In genomic region chr6:166556336-166556735, GRCh38 we compare ENCODE assay signal across 8 cellular contexts. TPM values are rescaled to one million over a fixed set of nuclear protein-coding genes. Genes with fewer than 3 reads are reported as not detected.
A peak's percentile ranks its signal among the peaks of the same experiment; 100 is the strongest.
DNase-seq lines count a peak whose midpoint lies in the region; ATAC-seq and TF ChIP-seq lines count a peak whose summit lies in the region.

No MANE protein-coding gene starts in this region.

- TF ChIP-seq CTCF in esophagus muscularis mucosa (IDR thresholded peaks at IDR 0.05) (no peak), psoas muscle (IDR thresholded peaks at IDR 0.05) (no peak), vagina (IDR thresholded peaks at IDR 0.05) (no peak), hepatocyte (IDR thresholded peaks at IDR 0.05; ENCODE audit: poor library complexity) (no peak), coronary artery (IDR thresholded peaks at IDR 0.05) (no peak)

- ATAC-seq in right cardiac atrium (no peak), Right ventricle myocardium inferior (no peak), psoas muscle (no peak)

- no peak overlapping the region for H2AFZ ChIP-seq in hepatocyte

- no peak for TF ChIP-seq EP300 in esophagus muscularis mucosa (IDR thresholded peaks at IDR 0.05)

- H3K36me3 ChIP-seq in esophagus muscularis mucosa (no peaks in the 10 kb centered on the region), psoas muscle (ENCODE audit: insufficient read depth in 1 of 2, low read depth in 1 of 2) (no peaks in the 10 kb centered on the region), vagina (no peaks in the 10 kb centered on the region), hepatocyte (replicated peaks; ENCODE audit: insufficient read depth, low read depth) (no peaks in the 10 kb centered on the region)

- H3K4me1 ChIP-seq in right cardiac atrium (ENCODE audit: control insufficient read depth, insufficient read depth, low read length) (peaks cover 8% of the 10 kb centered on the region), esophagus muscularis mucosa (peaks cover 46 to 48% (median 47%) of the 10 kb centered on the region in 4 donors), psoas muscle (peaks cover 46% of the 10 kb centered on the region), vagina (peaks cover 55% of the 10 kb centered on the region), hepatocyte (ENCODE audit: insufficient read depth) (peaks cover 5% of the 10 kb centered on the region)

- no peaks in the 10 kb centered on the region for H3K27me3 ChIP-seq in right cardiac atrium (ENCODE audit: control insufficient read depth, insufficient read depth)
- H3K27me3 ChIP-seq in esophagus muscularis mucosa = no peaks in the 10 kb centered on the region
- no peaks in the 10 kb centered on the region for H3K27me3 ChIP-seq in psoas muscle (ENCODE audit: insufficient read depth in 3 of 3, low read length in 2 of 3)
- no peaks in the 10 kb centered on the region for H3K27me3 ChIP-seq in vagina
- H3K27me3 ChIP-seq in hepatocyte = no peaks in the 10 kb centered on the region

- peaks cover 15% of the 10 kb centered on the region for H3K79me2 ChIP-seq in hepatocyte

- H3K27ac ChIP-seq in right cardiac atrium (ENCODE audit: low read length) (peak overlapping the region; percentile 71), esophagus muscularis mucosa (replicated peaks in 1 of 4) (peak overlapping the region; percentile 73 to 80 (median 76)), psoas muscle (peak overlapping the region; percentile 85), vagina (peak overlapping the region; percentile 50), hepatocyte (no peak overlapping the region), coronary artery (peak overlapping the region in 1 of 2 donors; percentile 70)

- TF ChIP-seq POLR2A in esophagus muscularis mucosa (IDR thresholded peaks at IDR 0.05; ENCODE audit: low read depth) (no peak), vagina (IDR thresholded peaks at IDR 0.05) (no peak)

- no peak overlapping the region for H3K4me2 ChIP-seq in hepatocyte

- H3K9me3 ChIP-seq in right cardiac atrium (ENCODE audit: control insufficient read depth, low read length) (no peaks in the 10 kb centered on the region), esophagus muscularis mucosa (peaks cover 0 to 13% (median 9%) of the 10 kb centered on the region in 4 donors), psoas muscle (no peaks in the 10 kb centered on the region), vagina (no peaks in the 10 kb centered on the region), hepatocyte (ENCODE audit: low read depth) (no peaks in the 10 kb centered on the region)

- H3K9me2 ChIP-seq in hepatocyte (replicated peaks; ENCODE audit: insufficient read depth) = no peaks in the 10 kb centered on the region

- DNase-seq in right cardiac atrium (no peak), Right ventricle myocardium inferior (ENCODE audit: missing footprints) (no peak), esophagus muscularis mucosa (ENCODE audit: extremely low spot score) (no peak), psoas muscle (no peak), vagina (ENCODE audit: extremely low spot score in 2 of 2) (no peak), hepatocyte (ENCODE audit: low spot score) (no peak), NCI-H2107 (lab: John Stamatoyannopoulos, UW) (no peak), coronary artery (ENCODE audit: low spot score) (no peak)

- H3K4me3 ChIP-seq in right cardiac atrium (ENCODE audit: low read length) (no peak overlapping the region), esophagus muscularis mucosa (no peak overlapping the region), psoas muscle (peak overlapping the region; percentile 3), vagina (no peak overlapping the region), hepatocyte (no peak overlapping the region), coronary artery (no peak overlapping the region)

- intact Hi-C loops in right cardiac atrium (cut with DNase I) = loop anchor here in 2 of 4 donors (10.0 kb wide), 1 partner anchor 68 kb away; the partner anchor contains the start of gene RPS6KA2 (in 2 of the 2)
- intact Hi-C loops in Right ventricle myocardium inferior (cut with DNase I) = loop anchor here (2.0 to 5.0 kb wide), 2 partner anchors 70 to 174 kb away; partner anchors contain the start of genes MPC1 and RPS6KA2
- intact Hi-C loops in esophagus muscularis mucosa (cut with DNase I) = loop anchor here (5.0 kb wide), 1 partner anchor 71 kb away; the partner anchor contains the start of gene RPS6KA2
- intact Hi-C loops in psoas muscle (cut with DNase I) = loop anchor here (5.0 kb wide), 4 partner anchors 61 to 136 kb away; partner anchors contain the start of gene RPS6KA2 (in 1 of the 2)
- intact Hi-C loops in vagina (cut with DNase I) = no loop called here

- no peaks in the 10 kb centered on the region for H4K20me1 ChIP-seq in hepatocyte (ENCODE audit: insufficient read depth, poor library complexity, severe bottlenecking)

RNA-seq across cellular contexts. Expression of gene RAMACL, which starts 30.1 kb away (rescaled TPM):
- total RNA-seq in right cardiac atrium (1 to 10 TPM in 1 of 4 donors, under 1 TPM in 3; 0.31 to 1.0 (median 0.61) TPM), Right ventricle myocardium inferior (0.43 TPM), esophagus muscularis mucosa (1 to 10 TPM; 1.2 to 2.9 (median 2.1) TPM), psoas muscle (1 to 10 TPM in 1 of 4 donors, under 1 TPM in 3; 0.17 to 1.3 (median 0.72) TPM), vagina (2.2 TPM), hepatocyte (1.1 and 1.6 TPM in 2 replicates)
- polyA plus RNA-seq in right cardiac atrium (0.38 TPM), psoas muscle (under 1 TPM; 0.25 to 0.48 (median 0.38) TPM), hepatocyte (1.1 and 2.9 TPM in 2 replicates)
